8 cellular contexts compared by ENCODE assay signal in the genomic region with DNA sequence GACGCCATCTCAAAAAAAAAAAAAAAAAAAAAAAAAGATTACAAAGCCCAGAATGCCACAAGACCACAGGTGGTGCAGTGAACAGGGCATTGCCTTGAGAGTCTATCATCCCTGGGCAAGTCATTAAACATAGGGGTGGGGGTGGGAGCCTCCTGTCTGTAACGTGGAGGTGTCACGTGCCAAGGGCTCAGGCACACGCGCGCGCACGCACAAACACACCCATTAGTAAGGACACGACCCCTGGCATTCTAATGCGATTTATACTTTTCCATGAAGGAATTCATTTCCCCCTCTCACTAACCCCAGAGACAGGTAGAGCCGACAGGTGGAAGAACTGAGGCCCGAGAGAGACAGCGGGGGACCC. TPM values are rescaled to one million over a fixed set of nuclear protein-coding genes. Genes with fewer than 3 reads are reported as not detected.
DNase-seq lines count a peak whose midpoint lies in the region; ATAC-seq and TF ChIP-seq lines count a peak whose summit lies in the region.

No MANE protein-coding gene starts in this region.

- TF ChIP-seq CTCF in AG09309 (IDR thresholded peaks at IDR 0.05; ENCODE audit: control insufficient read depth, insufficient read depth, low read depth, low read length, missing control alignments) (no peak), ascending aorta (IDR thresholded peaks at IDR 0.05) (no peak), right lobe of liver (IDR thresholded peaks at IDR 0.05) (no peak)

- H3K4me3 ChIP-seq in AG09309 (ENCODE audit: control insufficient read depth, low read depth, low read length) (peak overlapping the region; percentile 61), HUES64 (ENCODE audit: low read length) (peak overlapping the region; percentile 83), ascending aorta (peak overlapping the region; percentile 56 to 65), right lobe of liver (peak overlapping the region; percentile 61 to 66 (median 66)), urinary bladder (ENCODE audit: low read depth, low read length) (peak overlapping the region; percentile 51)

- intact Hi-C loops in ascending aorta (cut with DNase I) (no loop called here), right lobe of liver (cut with DNase I) (no loop called here)

- ATAC-seq in right lobe of liver = peak in 1 of 4 donors; percentile 1

- WGBS in HUES64 = 2% methylated on average over 13 of the region's 13 CpGs
- 0% methylated on average over 5 of the region's 13 CpGs for WGBS in right lobe of liver (ENCODE audit: insufficient coverage, low coverage, low lambda C conversion rate, missing lambda C conversion rate)
- WGBS in urinary bladder = 3% methylated on average over 13 of the region's 13 CpGs

- H3K36me3 ChIP-seq in HUES64 (ENCODE audit: insufficient read depth, low read length) (no peaks in the 10 kb centered on the region), ascending aorta (no peaks in the 10 kb centered on the region), right lobe of liver (no peaks in the 10 kb centered on the region), urinary bladder (ENCODE audit: insufficient read depth) (no peaks in the 10 kb centered on the region)

- peaks cover 9% of the 10 kb centered on the region; the same call in 1 of the 2 replicates for H3K4me1 ChIP-seq in HUES64 (ENCODE audit: insufficient read depth, low read length)
- peaks cover 7 to 13% of the 10 kb centered on the region in 2 donors for H3K4me1 ChIP-seq in ascending aorta
- H3K4me1 ChIP-seq in right lobe of liver = peaks cover 0 to 13% (median 3%) of the 10 kb centered on the region in 4 donors
- H3K4me1 ChIP-seq in urinary bladder (ENCODE audit: insufficient read depth) = no peaks in the 10 kb centered on the region

- H3K9me3 ChIP-seq in HUES64 (ENCODE audit: insufficient read depth, low read depth, low read length) (no peaks in the 10 kb centered on the region), ascending aorta (no peaks in the 10 kb centered on the region), right lobe of liver (no peaks in the 10 kb centered on the region)

- H3K27me3 ChIP-seq in HUES64 (ENCODE audit: insufficient read depth, low read length) (peaks cover 31% of the 10 kb centered on the region), ascending aorta (no peaks in the 10 kb centered on the region), right lobe of liver (no peaks in the 10 kb centered on the region)

- H3K27ac ChIP-seq in HUES64 (ENCODE audit: low read depth, low read length) (no peak overlapping the region), ascending aorta (no peak overlapping the region), right lobe of liver (peak overlapping the region; percentile 30 to 69 (median 67)), urinary bladder (ENCODE audit: low read depth) (no peak overlapping the region)

- no peak overlapping the region for H3K9ac ChIP-seq in HUES64 (ENCODE audit: low read depth, low read length)

- TF ChIP-seq POLR2A in right lobe of liver (IDR thresholded peaks at IDR 0.05) = no peak

- DNase-seq in AG09309 (ENCODE audit: low read depth) = no peak
- no peak for DNase-seq in ascending aorta (ENCODE audit: low spot score in 2 of 2)
- DNase-seq in right lobe of liver = no peak
- DNase-seq in NOMO-1 (lab: John Stamatoyannopoulos, UW; ENCODE audit: unreplicated experiment in 2 of 2) = no peak
- DNase-seq in activated gamma-delta T cell (lab: John Stamatoyannopoulos, UW) = no peak
- DNase-seq in DMS153 treated with DMSO at 0.1 percent for 48 hours (lab: John Stamatoyannopoulos, UW; ENCODE audit: unreplicated experiment) = no peak

RNA-seq across cellular contexts. Expression of gene GCAT, which starts 5.8 kb away (rescaled TPM):
- polyA plus RNA-seq in HUES64 (2013, experiment 1 of 2) = 16.9 TPM
- polyA plus RNA-seq in HUES64 (2013, experiment 2 of 2) = 20.7 TPM
- total RNA-seq in ascending aorta (4.5 TPM), right lobe of liver (10 to 100 TPM; 21.9 to 43.0 (median 29.8) TPM), urinary bladder (9.3 TPM)
- 17.0 TPM for polyA plus RNA-seq in urinary bladder

RNA-seq across cellular contexts. Expression of gene GALR3, which starts 21.3 kb away (rescaled TPM):
- 0.20 TPM for polyA plus RNA-seq in HUES64 (2013, experiment 1 of 2)
- polyA plus RNA-seq in HUES64 (2013, experiment 2 of 2) = not detected
- total RNA-seq in ascending aorta = not detected
- under 1 TPM in 2 of 6 experiments, not detected in 4; 0.29 to 0.83 TPM for total RNA-seq in right lobe of liver
- not detected for total RNA-seq in urinary bladder
- polyA plus RNA-seq in urinary bladder = not detected

RNA-seq across cellular contexts. Expression of gene ANKRD54, which starts 42.2 kb away (rescaled TPM):
- 10.6 TPM for polyA plus RNA-seq in HUES64 (2013, experiment 1 of 2)
- 10.8 TPM for polyA plus RNA-seq in HUES64 (2013, experiment 2 of 2)
- total RNA-seq in ascending aorta (61.8 TPM), right lobe of liver (10 to 100 TPM in 2 of 6 experiments, 1 to 10 TPM in 4; 7.3 to 20.7 (median 9.7) TPM), urinary bladder (8.5 TPM)
- polyA plus RNA-seq in urinary bladder = 26.2 TPM

RNA-seq across cellular contexts. Expression of gene EIF3L, which starts 47.3 kb away (rescaled TPM):
- 346 TPM for polyA plus RNA-seq in HUES64 (2013, experiment 1 of 2)
- polyA plus RNA-seq in HUES64 (2013, experiment 2 of 2) = 404 TPM
- total RNA-seq in ascending aorta (256 TPM), right lobe of liver (100 to 1,000 TPM; 117 to 200 (median 164) TPM), urinary bladder (398 TPM)
- polyA plus RNA-seq in urinary bladder = 404 TPM

Comparison
In these comparisons a context has a peak if more than half of its experiments do, and no peak if none do; other contexts are left out.
1. H3K27ac ChIP-seq: peak in right lobe of liver (3 of 3); none in HUES64 (single experiment), ascending aorta (0 of 2) and urinary bladder (single experiment).
2. Peak in every context shown above with its lines, with median percentiles within 50 percentile points of each other: H3K4me3 ChIP-seq.